Comparison of ENCODE assay signal across 1 cellular context in genomic region chr2:163644238-163644637, GRCh38.
TF ChIP-seq lines count a peak whose summit lies in the region.

No MANE protein-coding gene starts in this region.

TF ChIP-seq in H1, 55 proteins besides CTCF, POLR2A, EP300 and RAD21:
- TF ChIP-seq BACH1 (IDR thresholded peaks at IDR 0.05; ENCODE audit: low read length): 0 out of 2 replicates have a peak, but pooled peaks have one; percentile 27
- no peak for TF ChIP-seq KDM4A (IDR thresholded peaks at IDR 0.05; ENCODE audit: low read depth, low read length, severe bottlenecking)
- no peak for TF ChIP-seq CTBP2 (IDR thresholded peaks at IDR 0.05; ENCODE audit: borderline replicate concordance, insufficient read depth, insufficient read length, low read length)
